ENCODE assay signal across 8 cellular contexts in genomic region chr3:160686955-160687535, GRCh38. TPM values are rescaled to one million over a fixed set of nuclear protein-coding genes. Genes with fewer than 3 reads are reported as not detected.
DNase-seq lines count a peak whose midpoint lies in the region; ATAC-seq and TF ChIP-seq lines count a peak whose summit lies in the region.

No MANE protein-coding gene starts in this region.

- DNase-seq in G401 (ENCODE audit: low spot score) (peak; percentile 10), lung microvascular endothelial cell (ENCODE audit: low read depth in 2 of 2) (peak; percentile 23 to 36), substantia nigra (lab: John Stamatoyannopoulos, UW) (no peak), posterior vena cava (ENCODE audit: low spot score) (no peak), iPS-NIHi11 (ENCODE audit: low spot score) (no peak)

- intact Hi-C loops in posterior vena cava (cut with DNase I): no loop called here

- H3K27ac ChIP-seq in substantia nigra (ENCODE audit: low read depth, low read length, poor library complexity, severe bottlenecking): no peak overlapping the region

- in situ Hi-C loops in G401 (cut with HindIII; ENCODE audit: low sequenced_read_pairs): no loop called here

- ATAC-seq in HG02588 (IDR thresholded peaks at IDR 0.05; ENCODE audit: unreplicated experiment) (peak; percentile 46), SK-N-SH treated with all-trans-retinoic acid at 6 μM for 48 hours (0 out of 3 replicates have a peak, but pooled peaks have one; percentile 40), HG03095 (IDR thresholded peaks at IDR 0.05; ENCODE audit: unreplicated experiment) (no peak)

TF ChIP-seq in SK-N-SH treated with all-trans-retinoic acid at 6 μM for 48 hours, 23 proteins besides CTCF, POLR2A, EP300 and RAD21:
- no peak for TF ChIP-seq TCF4 (CRISPR knock-in tag; IDR thresholded peaks at IDR 0.05; ENCODE audit: borderline replicate concordance)
- TF ChIP-seq OSR1 (CRISPR knock-in tag; IDR thresholded peaks at IDR 0.05): no peak
- TF ChIP-seq PATZ1 (CRISPR knock-in tag; IDR thresholded peaks at IDR 0.05; ENCODE audit: borderline replicate concordance): no peak
- TF ChIP-seq PPARA (CRISPR knock-in tag; IDR thresholded peaks at IDR 0.05; ENCODE audit: borderline replicate concordance): no peak
- no peak for TF ChIP-seq ZNF565 (CRISPR knock-in tag; conservative IDR thresholded peaks at IDR 0.05; ENCODE audit: low read depth)
- no peak for TF ChIP-seq GLIS3 (CRISPR knock-in tag; IDR thresholded peaks at IDR 0.05)
- no peak for TF ChIP-seq CREB5 (CRISPR knock-in tag; IDR thresholded peaks at IDR 0.05; ENCODE audit: low read depth)

RNA-seq across cellular contexts. Expression of gene ARL14, which starts 10.1 kb away (rescaled TPM):
- total RNA-seq in G401 (2014; rRNA removed; shearing (Covaris generic)): not detected in 2 replicates
- total RNA-seq in lung microvascular endothelial cell (not detected in 2 replicates), posterior vena cava (not detected)

Comparison
In these comparisons a context has a peak if more than half of its experiments do, and no peak if none do; other contexts are left out.
1. DNase-seq: peak in G401 (single experiment) and lung microvascular endothelial cell (2 of 2); none in substantia nigra (0 of 49), posterior vena cava (single experiment) and iPS-NIHi11 (single experiment).